Comparison of ENCODE assay signal across 25 cellular contexts in genomic region chr4:43374352-43374751, GRCh38.
"Had no signal": no experiment of that assay in that cellular context is flagged by ENCODE, and none has a peak within 500 bp of the region (broad histone marks: within the 10 kb centered on the region; RNA-seq: fewer than 3 reads in every experiment).

No MANE protein-coding gene starts in this region.

- H3K9ac ChIP-seq: neural progenitor cell, parathyroid adenoma had no signal

- ATAC-seq: activated CD4-positive, alpha-beta T cell treated with anti-CD3 and anti-CD28 coated beads for 36 hours; activated CD8-positive, alpha-beta memory T cell treated with anti-CD3 and anti-CD28 coated beads, Interleukin-2, amount 10 ng/mL, durations not matched to agents 7 days and 5 days; activated CD8-positive, alpha-beta T cell treated with anti-CD3 and anti-CD28 coated beads, Interleukin-2, amount 10 ng/mL, durations not matched to agents 7 days and 5 days; foreskin keratinocyte; heart right ventricle; left lung; lower lobe of right lung; natural killer cell; psoas muscle had no signal

- H3K36me3 ChIP-seq: esophagus muscularis mucosa, heart right ventricle, left lung, lower lobe of right lung, neural progenitor cell, transverse colon had no signal

- H3K4me2 ChIP-seq: neural progenitor cell had no signal

- H3K4me1 ChIP-seq: esophagus muscularis mucosa, foreskin keratinocyte, heart right ventricle, left lung, lower lobe of right lung, neural progenitor cell, parathyroid adenoma, psoas muscle, testis, transverse colon had no signal

- H3K27me3 ChIP-seq: esophagus muscularis mucosa, foreskin keratinocyte, heart right ventricle, left lung, neural progenitor cell, testis, transverse colon had no signal

- H3K9me3 ChIP-seq: esophagus muscularis mucosa, left lung, lower lobe of right lung, psoas muscle, testis, transverse colon had no signal

- H3K27ac ChIP-seq: esophagus muscularis mucosa, foreskin keratinocyte, heart right ventricle, left lung, lower lobe of right lung, neural progenitor cell, parathyroid adenoma, psoas muscle, testis, transverse colon had no signal

- DNase-seq: activated CD4-positive, alpha-beta T cell treated with anti-CD3 and anti-CD28 coated beads for 36 hours; activated CD4-positive, CD25-positive, alpha-beta regulatory T cell; activated CD8-positive, alpha-beta memory T cell treated with anti-CD3 and anti-CD28 coated beads, Interleukin-2, amount 10 ng/mL, durations not matched to agents 7 days and 5 days; activated CD8-positive, alpha-beta T cell treated with anti-CD3 and anti-CD28 coated beads, Interleukin-2, amount 10 ng/mL, durations not matched to agents 7 days and 5 days; activated T-cell treated with anti-CD3 and anti-CD28 coated beads, Interleukin-2, amount 50 U/mL, for 48 hours; aorta; caudate nucleus; dermis blood vessel endothelial cell; effector CD4-positive, alpha-beta T cell; heart right ventricle; left lung; lower lobe of right lung; mesendoderm; natural killer cell; occipital lobe; psoas muscle; stimulated activated CD4-positive, alpha-beta T cell treated with anti-CD3 and anti-CD28 coated beads, Interleukin-15, amount 100 ng/mL, for 24 hours; stimulated activated CD4-positive, alpha-beta T cell treated with anti-CD3 and anti-CD28 coated beads, Interleukin-2, amount 100 ng/mL, for 24 hours; stimulated activated naive CD4-positive, alpha-beta T cell; testis; transverse colon had no signal

- H3K4me3 ChIP-seq: esophagus muscularis mucosa, heart right ventricle, left lung, lower lobe of right lung, neural progenitor cell, psoas muscle, testis, transverse colon had no signal

- H2AFZ ChIP-seq: neural progenitor cell, parathyroid adenoma had no signal
